9 cellular contexts compared by ENCODE assay signal in genomic region chr1:162391790-162392563, GRCh38. TPM values are rescaled to one million over a fixed set of nuclear protein-coding genes. Genes with fewer than 3 reads are reported as not detected.
DNase-seq lines count a peak whose midpoint lies in the region; TF ChIP-seq lines count a peak whose summit lies in the region.
"Had no signal": no experiment of that assay in that cellular context is flagged by ENCODE, and none has a peak within 500 bp of the region (broad histone marks: within the 10 kb centered on the region; RNA-seq: fewer than 3 reads in every experiment).

No MANE protein-coding gene starts in this region.

- intact Hi-C loops in adrenal gland (cut with DNase I): loop anchor here in 1 of 2 donors (2.0 kb wide), 1 partner anchor 335 kb away; no protein-coding TSS in a partner anchor

- H3K4me1 ChIP-seq in adrenal gland (replicated peaks in 1 of 2) (no peaks in the 10 kb centered on the region), hepatocyte (ENCODE audit: insufficient read depth) (peaks cover 15% of the 10 kb centered on the region), suprapubic skin (peaks cover 11% of the 10 kb centered on the region)

- TF ChIP-seq EP300 in suprapubic skin (IDR thresholded peaks at IDR 0.05): no peak

- peaks cover 12% of the 10 kb centered on the region for H3K27me3 ChIP-seq in adrenal gland
- no peaks in the 10 kb centered on the region for H3K27me3 ChIP-seq in hepatocyte
- peaks cover 7% of the 10 kb centered on the region for H3K27me3 ChIP-seq in suprapubic skin

- DNase-seq in AG08395 (ENCODE audit: low spot score) (peak; percentile 53), GM12864 (ENCODE audit: low read depth) (no peak), NCI-H2029 treated with DMSO at 0.1 percent for 48 hours (lab: John Stamatoyannopoulos, UW) (peak; percentile 35), adrenal gland (peak in 6 of 7 donors; percentile 29 to 72 (median 52)), hepatocyte (ENCODE audit: low spot score) (peak; percentile 61), suprapubic skin (ENCODE audit: low spot score in 2 of 2) (no peak), HK-2 (ENCODE audit: unreplicated experiment) (no peak), iPS-NIHi7 (ENCODE audit: extremely low spot score) (no peak)

- no peak overlapping the region for H3K27ac ChIP-seq in adrenal gland
- H3K27ac ChIP-seq in hepatocyte: peak overlapping the region; percentile 3
- H3K27ac ChIP-seq in suprapubic skin: no peak overlapping the region

- WGBS in adrenal gland, 4 donors: 31 to 64% (median 50%) methylated on average over 4 of the region's 4 CpGs
- WGBS in hepatocyte (ENCODE audit: low lambda C conversion rate, missing lambda C conversion rate): 18% methylated on average over 4 of the region's 4 CpGs
- WGBS in suprapubic skin: 52% methylated on average over 4 of the region's 4 CpGs

- no peak overlapping the region for H3K4me3 ChIP-seq in GM12864 (ENCODE audit: low read depth, low read length)
- H3K4me3 ChIP-seq in adrenal gland: no peak overlapping the region
- H3K4me3 ChIP-seq in hepatocyte: no peak overlapping the region
- no peak overlapping the region for H3K4me3 ChIP-seq in suprapubic skin

- H3K9me3 ChIP-seq in adrenal gland (replicated peaks in 1 of 3) (no peaks in the 10 kb centered on the region), hepatocyte (ENCODE audit: low read depth) (no peaks in the 10 kb centered on the region), suprapubic skin (no peaks in the 10 kb centered on the region)

- H3K4me2 ChIP-seq in hepatocyte: peak overlapping the region; percentile 43

- H3K9me2 ChIP-seq in hepatocyte (replicated peaks; ENCODE audit: insufficient read depth): no peaks in the 10 kb centered on the region

- H3K79me2 ChIP-seq in hepatocyte: no peaks in the 10 kb centered on the region

- H4K20me1 ChIP-seq in hepatocyte (ENCODE audit: insufficient read depth, poor library complexity, severe bottlenecking): no peaks in the 10 kb centered on the region

- H2AFZ ChIP-seq in hepatocyte: peak overlapping the region; percentile 9

- no peaks in the 10 kb centered on the region for H3K36me3 ChIP-seq in adrenal gland (replicated peaks in 1 of 2)
- no peaks in the 10 kb centered on the region for H3K36me3 ChIP-seq in hepatocyte (replicated peaks; ENCODE audit: insufficient read depth, low read depth)
- H3K36me3 ChIP-seq in suprapubic skin: no peaks in the 10 kb centered on the region

- TF ChIP-seq POLR2A in adrenal gland (IDR thresholded peaks at IDR 0.05) (no peak), suprapubic skin (IDR thresholded peaks at IDR 0.05) (no peak)

- peak; percentile 74 for TF ChIP-seq CTCF in GM12864 (IDR thresholded peaks at IDR 0.05; ENCODE audit: low read depth, low read length, missing control alignments)
- peak; percentile 70 to 96 (median 80) for TF ChIP-seq CTCF in adrenal gland (IDR thresholded peaks at IDR 0.05)
- peak; percentile 81 for TF ChIP-seq CTCF in hepatocyte (IDR thresholded peaks at IDR 0.05; ENCODE audit: poor library complexity)
- peak; percentile 43 to 78 for TF ChIP-seq CTCF in suprapubic skin (IDR thresholded peaks at IDR 0.05)

RNA-seq across cellular contexts. Expression of gene C1orf226, which starts 10.4 kb away (rescaled TPM):
- total RNA-seq in adrenal gland: 10 to 100 TPM in 3 of 8 donors, 1 to 10 TPM in 4, under 1 TPM in 1; 0.95 to 18.6 (median 6.8) TPM
- polyA plus RNA-seq in adrenal gland: 10 to 100 TPM in 2 of 3 donors, 1 to 10 TPM in 1; 3.4 to 48.0 (median 11.0) TPM
- total RNA-seq in hepatocyte: 2.7 and 6.6 TPM in 2 replicates
- polyA plus RNA-seq in hepatocyte: 2.8 and 4.8 TPM in 2 replicates
- total RNA-seq in suprapubic skin: 10 to 100 TPM in 2 of 4 donors, 1 to 10 TPM in 2; 3.1 to 14.0 (median 8.9) TPM

RNA-seq across cellular contexts. Expression of gene SPATA46, which starts 15.3 kb away (rescaled TPM):
- not detected for total RNA-seq in adrenal gland
- not detected for polyA plus RNA-seq in adrenal gland
- not detected in 2 replicates for total RNA-seq in hepatocyte
- polyA plus RNA-seq in hepatocyte: not detected in 2 replicates
- total RNA-seq in suprapubic skin: not detected
- total RNA-seq: glomerular endothelial cell had no signal

RNA-seq across cellular contexts. Expression of gene SH2D1B, which starts 20.0 kb away (rescaled TPM):
- under 1 TPM in 1 of 8 donors, not detected in 7; 0.13 TPM for total RNA-seq in adrenal gland
- under 1 TPM in 1 of 3 donors, not detected in 2; 0.08 TPM for polyA plus RNA-seq in adrenal gland
- total RNA-seq in hepatocyte: not detected in 2 replicates
- not detected in 2 replicates for polyA plus RNA-seq in hepatocyte
- not detected for total RNA-seq in suprapubic skin
- total RNA-seq: glomerular endothelial cell had no signal

Comparison
In these comparisons a context has a peak if more than half of its experiments do, and no peak if none do; other contexts are left out.
1. DNase-seq: peak in AG08395 (single experiment), NCI-H2029 treated with DMSO at 0.1 percent for 48 hours (single experiment), adrenal gland (6 of 7) and hepatocyte (single experiment); none in GM12864 (single experiment), suprapubic skin (0 of 2), HK-2 (single experiment) and iPS-NIHi7 (single experiment).
2. Peak in every context shown above with its lines, with median percentiles within 50 percentile points of each other: CTCF ChIP-seq.